Comparison of ENCODE assay signal across 21 cellular contexts in genomic region chr12:119227292-119227691, GRCh38. TPM values are rescaled to one million over a fixed set of nuclear protein-coding genes. Genes with fewer than 3 reads are reported as not detected.
DNase-seq lines count a peak whose midpoint lies in the region; ATAC-seq, FAIRE-seq and TF ChIP-seq lines count a peak whose summit lies in the region.
"Had no signal": no experiment of that assay in that cellular context is flagged by ENCODE, and none has a peak within 500 bp of the region (broad histone marks: within the 10 kb centered on the region; RNA-seq: fewer than 3 reads in every experiment).

No MANE protein-coding gene starts in this region.

- 85% methylated on average over 3 of the region's 3 CpGs; no CpG with 5 or more reads in 1 of the 2 experiments for WGBS in H1 (ENCODE audit: extremely low coverage in 1 of 2, insufficient coverage in 1 of 2, insufficient read length in 1 of 2, insufficient replicate concordance in 2 of 2, low coverage in 1 of 2, low lambda C conversion rate in 2 of 2, missing lambda C conversion rate in 1 of 2), 2 experiments

- H3K79me1 ChIP-seq in H1 (ENCODE audit: low read depth, low read length), result no peaks in the 10 kb centered on the region

- CTCF ChIA-PET in H1 (lab: Charles Lee; ENCODE audit: partially characterized antibody), result interaction anchor here (3.2 kb wide), 1 partner anchor 11 kb away, joined by 9 read pairs; no protein-coding TSS in a partner anchor

- no peak overlapping the region for H2BK12ac ChIP-seq in H1 (ENCODE audit: low read depth, low read length)

- H4K20me1 ChIP-seq in H1 (replicated peaks in 1 of 2; ENCODE audit: control insufficient read depth in 1 of 2, insufficient read depth in 2 of 2, low read length in 2 of 2), result no peaks in the 10 kb centered on the region
- H4K20me1 ChIP-seq: BLaER1 treated with 17β-estradiol and CSF1 and Interleukin-3, amounts not matched to agents 10 nM and 100 nM had no signal

- no peak overlapping the region for H2BK15ac ChIP-seq in H1 (ENCODE audit: low read length)

- DNase-seq in Daoy (ENCODE audit: low read depth), result peak; percentile 36
- DNase-seq in M059J (ENCODE audit: low read depth), result peak; percentile 14
- DNase-seq in H1 (ENCODE audit: low read depth in 1 of 2, low spot score in 2 of 2), result no peak
- no peak for DNase-seq in stimulated activated naive CD4-positive, alpha-beta T cell (lab: John Stamatoyannopoulos, UW)
- no peak for DNase-seq in caudate nucleus (lab: John Stamatoyannopoulos, UW)
- DNase-seq in gastrocnemius medialis, result no peak
- DNase-seq: Caco-2; CD4-positive, alpha-beta memory T cell; GDM1; H9; Kasumi-1; NCI-H1105; NCI-H146; NCI-H2029 treated with DMSO at 0.1 percent for 48 hours; NCI-H226; NCI-H510A treated with DMSO at 0.1 percent for 48 hours; NCI-H748 treated with DMSO at 0.1 percent for 48 hours had no signal

- no peak overlapping the region for H4K5ac ChIP-seq in H1 (ENCODE audit: insufficient read length, low read depth, low read length)

- H3K4me1 ChIP-seq in H1 (replicated peaks in 1 of 4; ENCODE audit: control insufficient read depth in 3 of 4, insufficient read depth in 4 of 4, low read length in 3 of 4), result peaks cover 0 to 6% (median 2%) of the 10 kb centered on the region in 4 experiments; a peak in 4 of 7 replicates
- peaks cover 0 to 6% of the 10 kb centered on the region in 2 donors for H3K4me1 ChIP-seq in gastrocnemius medialis
- H3K4me1 ChIP-seq: Caco-2 had no signal

- no peak for ATAC-seq in GM21786 (IDR thresholded peaks at IDR 0.05; ENCODE audit: unreplicated experiment)
- no peak for ATAC-seq in gastrocnemius medialis
- ATAC-seq: SK-N-SH treated with all-trans-retinoic acid at 6 μM for 48 hours had no signal

- TF ChIP-seq CTCF in H1 (IDR thresholded peaks at IDR 0.05; ENCODE audit: control extremely low read depth in 1 of 3, insufficient read depth in 1 of 3, low read depth in 1 of 3, low read length in 3 of 3) (no peak), gastrocnemius medialis (IDR thresholded peaks at IDR 0.05 in 4 of 5, conservative IDR thresholded peaks at IDR 0.05 in 1 of 5) (no peak)

- H2AFZ ChIP-seq in H1 (ENCODE audit: low read length), result no peak overlapping the region

- POLR2A ChIA-PET in H1 (lab: Charles Lee; ENCODE audit: partially characterized antibody), result no interaction called here

- H3K4me2 ChIP-seq in H1 (ENCODE audit: insufficient read depth in 1 of 2, low read depth in 2 of 2, low read length in 2 of 2), result no peak overlapping the region

- no peak overlapping the region for H3K14ac ChIP-seq in H1 (ENCODE audit: insufficient read length)

- no peaks in the 10 kb centered on the region; the same call in 1 of the 2 replicates for H3K23me2 ChIP-seq in H1 (ENCODE audit: low read depth, low read length)

- H4K8ac ChIP-seq in H1 (ENCODE audit: extremely low read depth, insufficient read depth, low read length), result no peak overlapping the region

- H3K27me3 ChIP-seq in H1 (replicated peaks in 1 of 4; ENCODE audit: control insufficient read depth in 3 of 4, extremely low read depth in 1 of 4, insufficient read depth in 3 of 4, low read length in 3 of 4) (no peaks in the 10 kb centered on the region; a peak in 1 of 7 replicates), gastrocnemius medialis (no peaks in the 10 kb centered on the region)
- H3K27me3 ChIP-seq: BLaER1 treated with 17β-estradiol and CSF1 and Interleukin-3, amounts not matched to agents 10 nM and 100 nM had no signal

- H3K79me2 ChIP-seq in H1 (ENCODE audit: control insufficient read depth in 1 of 2, insufficient read depth in 2 of 2, low read length in 2 of 2), result no peaks in the 10 kb centered on the region

- no peaks in the 10 kb centered on the region for H3K36me3 ChIP-seq in H1 (ENCODE audit: control insufficient read depth in 2 of 4, insufficient read depth in 4 of 4, low read length in 3 of 4)
- H3K36me3 ChIP-seq in gastrocnemius medialis, result no peaks in the 10 kb centered on the region
- H3K36me3 ChIP-seq: BLaER1 treated with 17β-estradiol and CSF1 and Interleukin-3, amounts not matched to agents 10 nM and 100 nM had no signal

- no peak for FAIRE-seq in H1 (lab: Jason Lieb, UNC)
- FAIRE-seq: GM18507 had no signal

- intact Hi-C loops in gastrocnemius medialis (cut with DNase I; ENCODE audit: low total_unique reads), result loop anchor here (2.0 kb wide), 1 partner anchor 112 kb away; no protein-coding TSS in a partner anchor

- no peak overlapping the region for H3K23ac ChIP-seq in H1 (ENCODE audit: insufficient read length)

- H3K9me3 ChIP-seq in H1 (ENCODE audit: insufficient read depth in 2 of 2, low read depth in 1 of 2, low read length in 1 of 2) (peaks cover 0 to under 1% of the 10 kb centered on the region in 2 experiments; a peak in 1 of 4 replicates), gastrocnemius medialis (no peaks in the 10 kb centered on the region)
- H3K9me3 ChIP-seq: BLaER1 treated with 17β-estradiol and CSF1 and Interleukin-3, amounts not matched to agents 10 nM and 100 nM; Caco-2 had no signal

- H3K4me3 ChIP-seq in H1 (ENCODE audit: extremely low read depth in 1 of 4, insufficient read depth in 2 of 4, low read depth in 3 of 4, low read length in 4 of 4), result no peak overlapping the region
- H3K4me3 ChIP-seq in gastrocnemius medialis, result no peak overlapping the region
- H3K4me3 ChIP-seq: BLaER1 treated with 17β-estradiol and CSF1 and Interleukin-3, amounts not matched to agents 10 nM and 100 nM had no signal

- H4K91ac ChIP-seq in H1 (replicated peaks; ENCODE audit: insufficient read length, low read length), result no peak overlapping the region

- TF ChIP-seq RAD21 in H1 (IDR thresholded peaks at IDR 0.05 in 1 of 2, conservative IDR thresholded peaks at IDR 0.05 in 1 of 2; ENCODE audit: low read depth in 2 of 2, low read length in 2 of 2), result no peak

- no peak for TF ChIP-seq EP300 in H1 (IDR thresholded peaks at IDR 0.05; ENCODE audit: borderline replicate concordance in 1 of 2, low read depth in 2 of 2, low read length in 2 of 2)

- TF ChIP-seq POLR2A in H1 (IDR thresholded peaks at IDR 0.05; ENCODE audit: control extremely low read depth in 1 of 2, low read depth in 2 of 2, low read length in 2 of 2) (no peak), gastrocnemius medialis (IDR thresholded peaks at IDR 0.05) (no peak)

- no peak overlapping the region for H2AK5ac ChIP-seq in H1 (ENCODE audit: low read depth, low read length)

- H3K18ac ChIP-seq in H1 (ENCODE audit: extremely low read depth, low read length), result no peak overlapping the region

- H2BK120ac ChIP-seq in H1 (replicated peaks; ENCODE audit: low read depth, low read length), result no peak overlapping the region

- H3K27ac ChIP-seq in H1 (ENCODE audit: low read depth, low read length) (no peak overlapping the region), caudate nucleus (ENCODE audit: low read depth, low read length) (no peak overlapping the region), gastrocnemius medialis (no peak overlapping the region)
- H3K27ac ChIP-seq: BLaER1 treated with 17β-estradiol and CSF1 and Interleukin-3, amounts not matched to agents 10 nM and 100 nM had no signal

- no peak overlapping the region for H3K9ac ChIP-seq in H1 (replicated peaks in 1 of 4; ENCODE audit: extremely low read depth in 1 of 4, low read depth in 3 of 4, low read length in 3 of 4)
- H3K9ac ChIP-seq: BLaER1 treated with 17β-estradiol and CSF1 and Interleukin-3, amounts not matched to agents 10 nM and 100 nM had no signal

- H2BK5ac ChIP-seq in H1 (ENCODE audit: low read depth, low read length), result no peak overlapping the region

- H2BK20ac ChIP-seq in H1 (ENCODE audit: low read length), result 0 out of 2 replicates have a peak overlapping the region, but pooled peaks have one; percentile 40

- no peak overlapping the region for H3K4ac ChIP-seq in H1 (replicated peaks; ENCODE audit: insufficient read length, low read depth, low read length)

- H3K56ac ChIP-seq in H1 (replicated peaks; ENCODE audit: insufficient read length, low read depth, low read length), result no peak overlapping the region

- in situ Hi-C loops in gastrocnemius medialis (cut with MboI; ENCODE audit: low sequenced_read_pairs in 4 of 4), result no loop called here

TF ChIP-seq in H1, 55 proteins besides CTCF, POLR2A, EP300 and RAD21 (continues in another document):
- TF ChIP-seq CEBPB (IDR thresholded peaks at IDR 0.05; ENCODE audit: low read depth, low read length) (no peak), FOSL1 (IDR thresholded peaks at IDR 0.05; ENCODE audit: insufficient read depth, low read depth, low read length) (no peak), KDM1A (IDR thresholded peaks at IDR 0.05; ENCODE audit: borderline replicate concordance, low read length) (no peak), POU5F1 (IDR thresholded peaks at IDR 0.05; ENCODE audit: low read depth, low read length) (no peak), TAF1 (IDR thresholded peaks at IDR 0.05; ENCODE audit: low read depth, low read length) (no peak), MAFK (IDR thresholded peaks at IDR 0.05; ENCODE audit: low read depth, low read length) (no peak), BACH1 (IDR thresholded peaks at IDR 0.05; ENCODE audit: low read length) (no peak), CREB1 (IDR thresholded peaks at IDR 0.05) (no peak), SUZ12 (IDR thresholded peaks at IDR 0.05; ENCODE audit: low read length) (no peak), CBX8 (IDR thresholded peaks at IDR 0.05; ENCODE audit: borderline replicate concordance, low read depth, low read length) (no peak), RXRA (IDR thresholded peaks at IDR 0.05; ENCODE audit: insufficient read depth, low read depth, low read length) (no peak), NRF1 (IDR thresholded peaks at IDR 0.05; ENCODE audit: low read depth, low read length) (no peak), SP2 (IDR thresholded peaks at IDR 0.05; ENCODE audit: low read length) (no peak)
- TF ChIP-seq, protein P1, sequence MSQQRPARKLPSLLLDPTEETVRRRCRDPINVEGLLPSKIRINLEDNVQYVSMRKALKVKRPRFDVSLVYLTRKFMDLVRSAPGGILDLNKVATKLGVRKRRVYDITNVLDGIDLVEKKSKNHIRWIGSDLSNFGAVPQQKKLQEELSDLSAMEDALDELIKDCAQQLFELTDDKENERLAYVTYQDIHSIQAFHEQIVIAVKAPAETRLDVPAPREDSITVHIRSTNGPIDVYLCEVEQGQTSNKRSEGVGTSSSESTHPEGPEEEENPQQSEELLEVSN (IDR thresholded peaks at IDR 0.05), result no peak

RNA-seq across cellular contexts. Expression of gene HSPB8, which starts 48.6 kb away (rescaled TPM):
- 56.1 and 58.4 TPM in 2 replicates for total RNA-seq in Daoy (2014; rRNA removed; shearing (Covaris generic))
- total RNA-seq in M059J (2014; rRNA removed; shearing (Covaris generic)), result 16.3 and 18.4 TPM in 2 replicates
- total RNA-seq in H1 (2021; fragmentation: NEBNext Ultra II Directional; extraction: Animal tissue kit (Norgen Biotek cat#: 25700)), result 11.7 TPM in 2 replicates
- polyA plus RNA-seq in H1 (2011; rRNA removed), result 17.4 and 28.2 TPM in 2 replicates
- polyA plus RNA-seq in H1 (2011; cell fraction: cytosol; rRNA removed), result 13.1 TPM
- 11.9 TPM for polyA plus RNA-seq in H1 (2011; cell fraction: nucleus; rRNA removed)
- 17.8 to 18.5 TPM (median 18.0 TPM) in 4 replicates for polyA plus RNA-seq in H1 (2012, experiment 1 of 2)
- polyA plus RNA-seq in H1 (2012, experiment 2 of 2), result 26.1 TPM
- polyA plus RNA-seq in H1 (2013, experiment 1 of 2), result 5.5 TPM
- polyA plus RNA-seq in H1 (2013, experiment 2 of 2), result 5.8 TPM
- 9.3 and 14.3 TPM in 2 replicates for polyA minus RNA-seq in H1 (2011; rRNA and poly(A)+ RNA removed)
- 10.0 TPM for polyA minus RNA-seq in H1 (2011; cell fraction: cytosol; rRNA and poly(A)+ RNA removed)
- polyA minus RNA-seq in H1 (2011; cell fraction: nucleus; rRNA and poly(A)+ RNA removed), result 9.2 TPM
- total RNA-seq in gastrocnemius medialis, result 100 to 1,000 TPM; 552 to 742 (median 604) TPM
- total RNA-seq: CD4-positive, alpha-beta memory T cell had no signal
- polyA plus RNA-seq: CD4-positive, alpha-beta memory T cell had no signal

Comparison
In these comparisons a context has a peak if more than half of its experiments do, and no peak if none do; other contexts are left out.
1. DNase-seq: peak in Daoy (single experiment) and M059J (single experiment); none in H1 (0 of 2), stimulated activated naive CD4-positive, alpha-beta T cell (0 of 6), caudate nucleus (0 of 61) and gastrocnemius medialis (0 of 2).